Comparison of ENCODE assay signal across 14 cellular contexts in the genomic region with DNA sequence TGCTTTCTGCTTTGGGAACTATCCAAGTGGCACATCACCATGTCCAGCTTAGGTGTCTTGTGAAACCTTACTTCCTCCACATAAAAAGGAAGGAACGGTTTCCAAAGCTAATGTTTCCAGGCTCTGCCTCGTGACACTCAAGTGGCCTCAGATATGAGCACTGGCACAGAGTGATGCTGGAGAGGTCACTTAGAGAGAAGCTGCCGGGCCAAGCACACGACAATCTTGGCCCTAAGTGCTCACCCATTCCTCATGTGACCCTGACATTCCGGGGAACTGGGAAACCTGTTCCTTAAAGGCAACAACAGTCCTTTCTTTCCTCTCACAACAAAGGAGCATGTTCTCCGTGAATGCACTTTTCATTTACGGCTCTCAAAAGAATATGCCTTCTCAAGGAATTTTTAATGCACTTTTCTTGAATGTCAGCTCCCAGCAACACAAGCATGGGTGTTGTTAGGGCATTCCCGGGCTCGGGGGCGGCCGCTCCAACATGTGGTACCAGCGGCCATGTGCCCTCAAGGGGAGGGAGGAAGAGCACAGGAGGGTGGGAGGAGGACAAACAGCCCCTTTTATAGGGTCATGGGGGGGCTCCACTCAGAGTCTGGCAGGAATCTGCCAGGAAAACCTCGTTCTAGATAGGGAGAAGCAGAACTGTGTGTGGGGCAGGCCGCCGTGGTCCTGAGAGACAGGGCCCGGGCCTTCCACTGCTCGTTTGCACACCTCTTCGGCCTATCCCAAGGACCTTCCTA.
DNase-seq lines count a peak whose midpoint lies in the region; ATAC-seq and TF ChIP-seq lines count a peak whose summit lies in the region.
"Had no signal": no experiment of that assay in that cellular context is flagged by ENCODE, and none has a peak within 500 bp of the region (broad histone marks: within the 10 kb centered on the region; RNA-seq: fewer than 3 reads in every experiment).

No MANE protein-coding gene starts in this region.

- no peaks in the 10 kb centered on the region for H3K79me2 ChIP-seq in GM23248 (ENCODE audit: insufficient read depth)

- peaks cover 15% of the 10 kb centered on the region for H3K36me3 Mint-ChIP-seq in T-helper 17 cell (ENCODE audit: low read depth)

- no peaks in the 10 kb centered on the region for H3K36me3 ChIP-seq in GM23248 (ENCODE audit: low read depth)

- H3K9me2 ChIP-seq in GM23248 (ENCODE audit: insufficient read depth): no peaks in the 10 kb centered on the region

- peak overlapping the region; percentile 48 for H3K27ac ChIP-seq in temporal lobe (ENCODE audit: low read depth, low read length)
- H3K27ac ChIP-seq in GM23248: no peak overlapping the region

- DNase-seq in T-helper 17 cell: no peak
- DNase-seq in fibroblast of villous mesenchyme (ENCODE audit: low read depth): peak; percentile 17
- peak; percentile 72 for DNase-seq in midbrain (lab: John Stamatoyannopoulos, UW)
- DNase-seq in NCI-H128 (lab: John Stamatoyannopoulos, UW; ENCODE audit: unreplicated experiment): no peak
- no peak for DNase-seq in NAMALWA (ENCODE audit: low spot score)
- DNase-seq in GM23248: no peak
- DNase-seq: activated T-cell treated with anti-CD3 and anti-CD28 coated beads for 4 hours; DMS153; NCI-H1694 treated with DMSO at 0.1 percent for 48 hours; stimulated activated CD4-positive, alpha-beta T cell treated with anti-CD3 and anti-CD28 coated beads, Interleukin-2, amount 100 ng/mL, for 24 hours had no signal

- no peaks in the 10 kb centered on the region for H3F3A ChIP-seq in GM23248 (ENCODE audit: insufficient read depth)

- H3K4me2 ChIP-seq in GM23248 (ENCODE audit: unreplicated experiment): no peak overlapping the region

- H3K4me3 Mint-ChIP-seq in T-helper 17 cell: no peak overlapping the region
- H3K4me3 Mint-ChIP-seq: central memory CD8-positive, alpha-beta T cell; stimulated activated naive CD8-positive, alpha-beta T cell treated with anti-CD3 and anti-CD28 coated beads, Interleukin-15, Interleukin-2, amounts not matched to agents 100 ng/mL and 50 ng/mL, for 24 hours had no signal

- ATAC-seq in T-helper 17 cell: no peak
- no peak for ATAC-seq in HG03521 (IDR thresholded peaks at IDR 0.05; ENCODE audit: unreplicated experiment)

- H3K4me3 ChIP-seq in fibroblast of villous mesenchyme (ENCODE audit: low read depth, low read length) (no peak overlapping the region), GM23248 (no peak overlapping the region)

- TF ChIP-seq CTCF in fibroblast of villous mesenchyme (IDR thresholded peaks at IDR 0.05; ENCODE audit: insufficient read depth, low read depth, low read length): no peak

- peaks cover 26% of the 10 kb centered on the region for H3K4me1 Mint-ChIP-seq in T-helper 17 cell

- H3K27ac Mint-ChIP-seq in T-helper 17 cell: peak overlapping the region; percentile 77
- H3K27ac Mint-ChIP-seq: stimulated activated naive CD8-positive, alpha-beta T cell treated with anti-CD3 and anti-CD28 coated beads, Interleukin-15, Interleukin-2, amounts not matched to agents 100 ng/mL and 50 ng/mL, for 24 hours had no signal

- H4K20me1 ChIP-seq in GM23248 (ENCODE audit: insufficient read depth): no peaks in the 10 kb centered on the region

- H3K9me3 ChIP-seq in T-helper 17 cell (ENCODE audit: control insufficient read depth, low read length, poor library complexity, severe bottlenecking): no peaks in the 10 kb centered on the region
- no peaks in the 10 kb centered on the region for H3K9me3 ChIP-seq in GM23248 (ENCODE audit: low read depth)

- in situ Hi-C loops in GM23248 (cut with MboI): no loop called here

- no peaks in the 10 kb centered on the region for H3K27me3 Mint-ChIP-seq in T-helper 17 cell
- H3K27me3 Mint-ChIP-seq: central memory CD8-positive, alpha-beta T cell; stimulated activated naive CD8-positive, alpha-beta T cell treated with anti-CD3 and anti-CD28 coated beads, Interleukin-15, Interleukin-2, amounts not matched to agents 100 ng/mL and 50 ng/mL, for 24 hours had no signal

- no peaks in the 10 kb centered on the region for H3K4me1 ChIP-seq in GM23248 (ENCODE audit: insufficient read depth)

- H3K9ac ChIP-seq in GM23248: no peak overlapping the region

- H2AFZ ChIP-seq in GM23248: no peak overlapping the region

- WGBS in GM23248 (ENCODE audit: low coverage in 1 of 2, low lambda C conversion rate in 2 of 2, missing lambda C conversion rate in 2 of 2), 2 experiments: 54 to 55% methylated on average over 18 of the region's 18 CpGs

- peaks cover 6% of the 10 kb centered on the region for H3K27me3 ChIP-seq in GM23248 (replicated peaks; ENCODE audit: insufficient read depth)

Comparison
In these comparisons a context has a peak if more than half of its experiments do, and no peak if none do; other contexts are left out.
1. DNase-seq: peak in fibroblast of villous mesenchyme (single experiment) and midbrain (single experiment); none in T-helper 17 cell (0 of 3), NCI-H128 (single experiment), NAMALWA (single experiment) and GM23248 (single experiment).